In genomic region chr2:241035142-241035817, GRCh38 we compare ENCODE assay signal across 9 cellular contexts. TPM values are rescaled to one million over a fixed set of nuclear protein-coding genes. Genes with fewer than 3 reads are reported as not detected.
DNase-seq lines count a peak whose midpoint lies in the region; ATAC-seq and TF ChIP-seq lines count a peak whose summit lies in the region.
"Had no signal": no experiment of that assay in that cellular context is flagged by ENCODE, and none has a peak within 500 bp of the region (broad histone marks: within the 10 kb centered on the region; RNA-seq: fewer than 3 reads in every experiment).

No MANE protein-coding gene starts in this region.

- no peak for TF ChIP-seq CTCF in dorsolateral prefrontal cortex (IDR thresholded peaks at IDR 0.05 in 54 of 56, conservative IDR thresholded peaks at IDR 0.05 in 2 of 56; ENCODE audit: low read depth in 1 of 56, partially characterized antibody in 56 of 56)
- no peak for TF ChIP-seq CTCF in transverse colon (IDR thresholded peaks at IDR 0.05)

- intact Hi-C loops in dorsolateral prefrontal cortex (cut with DNase I): no loop called here
- intact Hi-C loops in posterior vena cava (cut with DNase I): no loop called here
- intact Hi-C loops in transverse colon (cut with DNase I; ENCODE audit: low total_unique reads): no loop called here

- H3K27me3 ChIP-seq in dorsolateral prefrontal cortex: peaks cover 0 to 16% (median 0%) of the 10 kb centered on the region in 45 donors
- peaks cover 15% of the 10 kb centered on the region for H3K27me3 ChIP-seq in transverse colon

- peak; percentile 74 for DNase-seq in activated CD8-positive, alpha-beta memory T cell treated with anti-CD3 and anti-CD28 coated beads, Interleukin-2, amount 50 U/mL, for 4 hours
- no peak for DNase-seq in activated CD8-positive, alpha-beta memory T cell treated with anti-CD3 and anti-CD28 coated beads for 24 hours
- DNase-seq in T follicular helper cell (ENCODE audit: low read depth) (peak; percentile 45), dorsolateral prefrontal cortex (peak in 1 of 10 donors; percentile 27), posterior vena cava (ENCODE audit: low spot score) (peak; percentile 78), transverse colon (no peak), NCI-H1930 (lab: John Stamatoyannopoulos, UW) (no peak)
- DNase-seq: left ventricle myocardium superior had no signal

- no peaks in the 10 kb centered on the region for H3K9me3 ChIP-seq in transverse colon

- H3K36me3 ChIP-seq in transverse colon: no peaks in the 10 kb centered on the region

- TF ChIP-seq POLR2A in transverse colon (IDR thresholded peaks at IDR 0.05): no peak

- H3K4me3 ChIP-seq in dorsolateral prefrontal cortex (peak overlapping the region in 32 of 59 donors; percentile 5 to 65 (median 37)), transverse colon (no peak overlapping the region)

- ATAC-seq in HG02759 (IDR thresholded peaks at IDR 0.05; ENCODE audit: unreplicated experiment): no peak

- 71% methylated on average over 12 of the region's 31 CpGs; no CpG with 5 or more reads in 1 of the 2 donors for WGBS in transverse colon (ENCODE audit: low coverage in 1 of 2), 2 donors

- in situ Hi-C loops in transverse colon (cut with MboI; ENCODE audit: low pct_ligation_motif_present in 1 of 4, low pct_unique_long_range_greater_than_20kb in 1 of 4, low sequenced_read_pairs in 3 of 4): no loop called here

- TF ChIP-seq EP300 in transverse colon (IDR thresholded peaks at IDR 0.05; ENCODE audit: low read depth): no peak

- H3K27ac ChIP-seq in dorsolateral prefrontal cortex (peak overlapping the region in 8 of 59 donors; percentile 0 to 57 (median 41)), transverse colon (no peak overlapping the region)

- H3K4me1 ChIP-seq in transverse colon: peaks cover 0 to 14% (median 10%) of the 10 kb centered on the region in 4 donors

RNA-seq across cellular contexts. Expression of gene SNED1, which starts 36.9 kb away (rescaled TPM):
- 10 to 100 TPM; 19.4 to 99.0 (median 47.6) TPM for total RNA-seq in dorsolateral prefrontal cortex
- 10 to 100 TPM; 39.7 to 62.7 TPM for total RNA-seq in posterior vena cava
- total RNA-seq in transverse colon: 10 to 100 TPM in 3 of 4 donors, 1 to 10 TPM in 1; 8.2 to 65.5 (median 30.0) TPM

Comparison
In these comparisons a context has a peak if more than half of its experiments do, and no peak if none do; other contexts are left out.
1. DNase-seq: peak in activated CD8-positive, alpha-beta memory T cell treated with anti-CD3 and anti-CD28 coated beads, Interleukin-2, amount 50 U/mL, for 4 hours (single experiment), T follicular helper cell (single experiment) and posterior vena cava (single experiment); none in activated CD8-positive, alpha-beta memory T cell treated with anti-CD3 and anti-CD28 coated beads for 24 hours (single experiment), transverse colon (single experiment) and NCI-H1930 (0 of 2).
2. H3K4me3 ChIP-seq: peak in dorsolateral prefrontal cortex (32 of 59); none in transverse colon (0 of 4).